Comparison of ENCODE assay signal across 3 cellular contexts in the genomic region with DNA sequence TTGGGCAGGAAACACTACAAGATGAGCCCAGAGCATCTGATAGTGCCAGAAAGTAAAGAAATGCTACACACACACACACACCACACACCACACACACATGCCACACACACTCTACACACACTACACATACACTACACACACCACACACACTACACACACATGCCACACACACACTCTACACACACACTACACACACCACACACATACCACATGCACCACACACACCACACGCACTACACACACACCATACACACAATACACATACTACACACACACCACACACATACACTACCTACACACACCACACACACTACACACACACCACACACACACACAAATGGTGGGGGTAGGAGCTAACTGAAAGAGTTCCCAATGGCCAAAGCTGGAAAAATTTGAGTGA.
TF ChIP-seq lines count a peak whose summit lies in the region.

No MANE protein-coding gene starts in this region.

TF ChIP-seq in GM12891, 5 proteins besides CTCF, POLR2A, EP300 and RAD21:
- TF ChIP-seq POU2F2 (IDR thresholded peaks at IDR 0.05; ENCODE audit: low read depth, low read length): no peak
- no peak for TF ChIP-seq TAF1 (IDR thresholded peaks at IDR 0.05; ENCODE audit: low read depth, low read length)
- no peak for TF ChIP-seq SPI1 (IDR thresholded peaks at IDR 0.05; ENCODE audit: low read depth, low read length)
- no peak for TF ChIP-seq POLR2AphosphoS5 (IDR thresholded peaks at IDR 0.05; ENCODE audit: low read depth, low read length)
- no peak for TF ChIP-seq PAX5 (IDR thresholded peaks at IDR 0.05; ENCODE audit: insufficient read depth, low read length, severe bottlenecking)
TF ChIP-seq in GM12891: peak in this region for 0.

TF ChIP-seq in IMR-90, 13 proteins besides CTCF, POLR2A, EP300 and RAD21:
- TF ChIP-seq MAFK (IDR thresholded peaks at IDR 0.05; ENCODE audit: low read depth, low read length) (no peak), CEBPB (IDR thresholded peaks at IDR 0.05; ENCODE audit: low read depth, low read length) (no peak), CHD1 (IDR thresholded peaks at IDR 0.05; ENCODE audit: low read depth, low read length) (no peak), SMC3 (IDR thresholded peaks at IDR 0.05; ENCODE audit: low read depth, low read length) (no peak), MAZ (IDR thresholded peaks at IDR 0.05; ENCODE audit: borderline replicate concordance, low read depth, low read length) (no peak), BHLHE40 (IDR thresholded peaks at IDR 0.05; ENCODE audit: low read depth, low read length) (no peak), RCOR1 (IDR thresholded peaks at IDR 0.05; ENCODE audit: insufficient replicate concordance, low read length) (no peak), RFX5 (IDR thresholded peaks at IDR 0.05; ENCODE audit: low read depth, low read length) (no peak), FOS (IDR thresholded peaks at IDR 0.05; ENCODE audit: low read depth, low read length) (no peak), MXI1 (IDR thresholded peaks at IDR 0.05; ENCODE audit: borderline replicate concordance, low read depth, low read length) (no peak), NFE2L2 (IDR thresholded peaks at IDR 0.05; ENCODE audit: low read depth, low read length) (no peak)
- TF ChIP-seq, protein P1, sequence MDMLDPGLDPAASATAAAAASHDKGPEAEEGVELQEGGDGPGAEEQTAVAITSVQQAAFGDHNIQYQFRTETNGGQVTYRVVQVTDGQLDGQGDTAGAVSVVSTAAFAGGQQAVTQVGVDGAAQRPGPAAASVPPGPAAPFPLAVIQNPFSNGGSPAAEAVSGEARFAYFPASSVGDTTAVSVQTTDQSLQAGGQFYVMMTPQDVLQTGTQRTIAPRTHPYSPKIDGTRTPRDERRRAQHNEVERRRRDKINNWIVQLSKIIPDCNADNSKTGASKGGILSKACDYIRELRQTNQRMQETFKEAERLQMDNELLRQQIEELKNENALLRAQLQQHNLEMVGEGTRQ (IDR thresholded peaks at IDR 0.05; ENCODE audit: low read depth, low read length): no peak
- TF ChIP-seq, protein P2, sequence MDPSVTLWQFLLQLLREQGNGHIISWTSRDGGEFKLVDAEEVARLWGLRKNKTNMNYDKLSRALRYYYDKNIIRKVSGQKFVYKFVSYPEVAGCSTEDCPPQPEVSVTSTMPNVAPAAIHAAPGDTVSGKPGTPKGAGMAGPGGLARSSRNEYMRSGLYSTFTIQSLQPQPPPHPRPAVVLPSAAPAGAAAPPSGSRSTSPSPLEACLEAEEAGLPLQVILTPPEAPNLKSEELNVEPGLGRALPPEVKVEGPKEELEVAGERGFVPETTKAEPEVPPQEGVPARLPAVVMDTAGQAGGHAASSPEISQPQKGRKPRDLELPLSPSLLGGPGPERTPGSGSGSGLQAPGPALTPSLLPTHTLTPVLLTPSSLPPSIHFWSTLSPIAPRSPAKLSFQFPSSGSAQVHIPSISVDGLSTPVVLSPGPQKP (IDR thresholded peaks at IDR 0.05; ENCODE audit: borderline replicate concordance, low read depth, low read length): no peak

TF ChIP-seq in endothelial cell of umbilical vein, 7 proteins besides CTCF, POLR2A, EP300 and RAD21:
- TF ChIP-seq FOS (IDR thresholded peaks at IDR 0.05; ENCODE audit: borderline replicate concordance, insufficient read depth, low read length) (no peak), JUN (IDR thresholded peaks at IDR 0.05; ENCODE audit: borderline replicate concordance, insufficient read depth, insufficient read length, low read depth) (no peak), POLR2AphosphoS5 (IDR thresholded peaks at IDR 0.05; ENCODE audit: insufficient read depth, low read depth, low read length) (no peak), EZH2 (IDR thresholded peaks at IDR 0.05; ENCODE audit: borderline replicate concordance, low read depth, low read length, severe bottlenecking) (no peak)
